13 cellular contexts compared by ENCODE assay signal in the genomic region with DNA sequence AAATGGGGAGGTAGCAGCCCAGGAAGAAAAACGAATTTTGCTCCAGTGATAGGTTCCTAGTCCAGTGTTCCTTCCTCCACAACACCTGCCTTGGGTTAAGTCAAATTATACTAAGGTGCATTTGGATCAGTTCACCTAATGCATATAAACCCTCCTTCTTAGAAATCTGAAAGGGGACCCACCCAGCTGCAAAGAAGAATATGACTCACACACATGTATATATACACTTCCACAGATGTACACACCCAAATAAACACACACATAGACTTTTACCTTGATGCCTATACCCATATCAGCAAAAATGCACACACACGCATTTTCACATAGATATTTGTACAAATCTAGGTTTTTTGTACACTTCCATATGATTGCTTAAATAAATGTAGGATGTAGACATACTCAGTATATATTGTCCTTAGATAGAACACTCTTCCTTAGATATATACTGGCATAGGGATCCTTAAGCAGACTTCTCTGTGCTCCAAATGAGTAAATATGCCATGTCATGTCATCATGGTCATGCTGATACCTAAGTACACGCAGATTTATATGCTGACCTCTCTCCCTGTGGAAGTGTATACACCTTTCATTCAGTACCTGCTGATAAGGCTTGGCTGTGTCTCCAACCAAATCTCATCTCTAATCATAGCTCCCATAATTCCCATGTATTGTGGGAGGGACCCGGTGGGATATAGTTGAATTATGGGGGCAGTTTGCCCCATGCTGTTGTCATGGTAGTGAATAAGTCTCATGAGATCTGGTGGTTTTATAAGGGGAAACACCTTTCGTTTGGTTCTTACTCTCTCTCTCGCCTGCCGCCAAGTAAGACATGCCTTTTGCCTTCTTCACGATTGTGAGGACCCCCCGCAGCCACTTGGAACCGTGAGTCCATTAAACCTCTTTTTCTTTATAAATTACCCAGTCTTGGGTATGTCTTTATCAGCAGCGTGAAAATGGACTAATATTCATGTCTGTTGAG.
"Had no signal": no experiment of that assay in that cellular context is flagged by ENCODE, and none has a peak within 500 bp of the region (broad histone marks: within the 10 kb centered on the region; RNA-seq: fewer than 3 reads in every experiment).

No MANE protein-coding gene starts in this region.

- H3K4me3 ChIP-seq: heart right ventricle, left ventricle myocardium inferior, pancreas, tibial artery had no signal

- H3K36me3 ChIP-seq: heart right ventricle, left ventricle myocardium inferior, pancreas, tibial artery had no signal

- H3K27me3 ChIP-seq: heart right ventricle, pancreas, tibial artery had no signal

- H3K9me3 ChIP-seq: heart right ventricle, left ventricle myocardium inferior, pancreas, tibial artery had no signal

- ATAC-seq: heart right ventricle, pancreas had no signal

- H3K27ac Mint-ChIP-seq: activated naive CD8-positive, alpha-beta T cell treated with anti-CD3 and anti-CD28 coated beads, Interleukin-2, amount 10 ng/mL, durations not matched to agents 7 days and 5 days had no signal

- H3K4me1 ChIP-seq: pancreas had no signal

- H3K4me3 Mint-ChIP-seq: activated naive CD8-positive, alpha-beta T cell treated with anti-CD3 and anti-CD28 coated beads, Interleukin-2, amount 10 ng/mL, durations not matched to agents 7 days and 5 days had no signal

- H3K27ac ChIP-seq: left ventricle myocardium inferior, pancreas, tibial artery had no signal

- H3K9me3 Mint-ChIP-seq: activated naive CD8-positive, alpha-beta T cell treated with anti-CD3 and anti-CD28 coated beads, Interleukin-2, amount 10 ng/mL, durations not matched to agents 7 days and 5 days had no signal

- DNase-seq: activated gamma-delta T cell treated with Interleukin-2 at 50 U/mL for 16 hours; activated naive CD8-positive, alpha-beta T cell treated with anti-CD3 and anti-CD28 coated beads, Interleukin-2, amount 10 ng/mL, durations not matched to agents 7 days and 5 days; activated T-cell treated with anti-CD3 and anti-CD28 coated beads, Interleukin-2, amount 50 U/mL, for 48 hours; aorta; heart right ventricle; islet precursor cell; left ventricle myocardium inferior; mesendoderm; pancreas; stimulated activated CD4-positive, alpha-beta T cell treated with anti-CD3 and anti-CD28 coated beads, Interleukin-15, amount 100 ng/mL, for 24 hours; stimulated activated CD4-positive, alpha-beta T cell treated with anti-CD3 and anti-CD28 coated beads, Interleukin-4, amount 100 ng/mL, for 24 hours; T-helper 2 cell; tibial artery had no signal
